ENCODE assay signal across 12 cellular contexts in the genomic region with DNA sequence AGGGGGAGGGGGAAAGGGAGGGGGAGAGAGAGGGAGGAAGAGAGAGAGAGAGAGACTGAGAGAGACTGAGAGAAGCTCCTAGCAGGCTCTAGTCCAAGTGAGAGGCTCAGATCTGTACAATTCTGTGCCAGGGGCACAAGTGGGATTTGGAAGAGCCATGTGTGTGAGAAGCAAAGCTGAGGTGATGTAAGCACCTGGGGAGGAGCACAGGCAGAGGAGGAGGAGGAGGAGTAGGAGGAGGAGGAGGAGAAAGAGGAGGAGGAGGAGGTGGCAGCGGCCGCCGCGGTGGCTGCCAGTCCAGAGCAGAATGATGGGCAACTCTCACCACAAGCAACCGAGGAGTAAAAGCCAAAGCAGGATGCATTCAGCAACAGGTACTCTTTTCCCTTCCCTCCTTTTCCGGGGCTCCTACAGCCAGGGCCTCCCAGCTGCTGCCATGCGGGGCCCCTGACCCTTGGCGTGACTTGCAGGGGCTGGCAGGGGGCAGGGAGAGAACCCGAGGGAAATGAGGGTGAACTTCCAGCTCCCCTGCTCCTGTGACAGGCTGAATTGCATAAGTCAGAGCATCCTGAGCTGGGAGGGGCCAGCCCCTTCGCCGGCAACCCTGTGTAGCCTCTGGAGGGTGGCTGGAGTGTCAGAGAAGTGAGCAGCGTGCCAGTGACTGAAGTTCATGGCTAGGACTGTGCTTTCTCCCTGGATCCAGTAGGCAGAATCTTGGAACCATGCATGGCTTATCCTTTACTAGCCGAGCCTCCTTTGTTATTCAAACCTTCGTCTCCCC.
DNase-seq lines count a peak whose midpoint lies in the region; ATAC-seq and TF ChIP-seq lines count a peak whose summit lies in the region.
"Had no signal": no experiment of that assay in that cellular context is flagged by ENCODE, and none has a peak within 500 bp of the region (broad histone marks: within the 10 kb centered on the region; RNA-seq: fewer than 3 reads in every experiment).

No MANE protein-coding gene starts in this region.

- H3K9me3 ChIP-seq in IMR-90 (ENCODE audit: control insufficient read depth, insufficient read depth, low read length): no peaks in the 10 kb centered on the region

- no peak for TF ChIP-seq RAD21 in IMR-90 (IDR thresholded peaks at IDR 0.05; ENCODE audit: low read length)

- POLR2A ChIA-PET in IMR-90 (lab: Charles Lee; ENCODE audit: unreplicated experiment): no interaction called here

- H3K4me2 ChIP-seq in IMR-90 (ENCODE audit: low read depth, low read length): no peak overlapping the region; the same call in 1 of the 2 replicates

- peaks cover 5% of the 10 kb centered on the region for H3K36me3 Mint-ChIP-seq in nephron (ENCODE audit: low read depth)
- H3K36me3 Mint-ChIP-seq: stimulated activated memory B cell treated with anti-CD40 and anti-IgM and Interleukin-4, amounts not matched to agents 10 μg/mL and 1 μg/mL and 100 μg/mL, for 72 hours had no signal

- dilution Hi-C loops in IMR-90 (cut with HindIII; ENCODE audit: low sequenced_read_pairs, unreplicated experiment): no loop called here

- no peak overlapping the region for H3K14ac ChIP-seq in IMR-90 (replicated peaks; ENCODE audit: low read depth, low read length)

- no peak overlapping the region for H2BK5ac ChIP-seq in IMR-90 (ENCODE audit: low read depth, low read length, poor library complexity, severe bottlenecking)

- no peak overlapping the region for H2BK15ac ChIP-seq in IMR-90 (ENCODE audit: low read depth, low read length)

- no peak overlapping the region for H4K91ac ChIP-seq in IMR-90 (ENCODE audit: insufficient read depth, low read depth, low read length)

- H2AK5ac ChIP-seq in IMR-90 (ENCODE audit: low read depth, low read length): no peak overlapping the region

- H3K27ac Mint-ChIP-seq in nephron: peak overlapping the region; percentile 5 to 34 (median 14)
- H3K27ac Mint-ChIP-seq: dendritic cell treated with granulocyte-macrophage colony-stimulating factor and Interleukin-4, amounts not matched to agents 40 ng/mL and 50 ng/mL, for 4 days; stimulated activated memory B cell treated with anti-CD40 and anti-IgM and Interleukin-4, amounts not matched to agents 10 μg/mL and 1 μg/mL and 100 μg/mL, for 72 hours had no signal

- H3K18ac ChIP-seq in IMR-90 (ENCODE audit: low read depth, low read length): no peak overlapping the region

- no peaks in the 10 kb centered on the region for H3K4me1 ChIP-seq in IMR-90 (ENCODE audit: control insufficient read depth, insufficient read depth, low read length)

- ATAC-seq in IMR-90 (ENCODE audit: low read depth) (peak; percentile 17; the same call in 1 of the 2 replicates), HG03342 (IDR thresholded peaks at IDR 0.05; ENCODE audit: unreplicated experiment) (no peak), HG03196 (IDR thresholded peaks at IDR 0.05; ENCODE audit: unreplicated experiment) (no peak)
- ATAC-seq: stimulated activated memory B cell treated with anti-CD40 and anti-IgM and Interleukin-4, amounts not matched to agents 10 μg/mL and 1 μg/mL and 100 μg/mL, for 72 hours had no signal

- H3K9ac ChIP-seq in IMR-90 (ENCODE audit: low read depth, low read length): no peak overlapping the region

- no TSS peak for BruUV-seq in IMR-90 (replicated peaks; lab: Mats Ljungman, UMichigan)

- no peak for TF ChIP-seq CTCF in IMR-90 (conservative IDR thresholded peaks at IDR 0.05; ENCODE audit: low read depth, low read length)
- TF ChIP-seq CTCF in nephron (IDR thresholded peaks at IDR 0.05; ENCODE audit: unreplicated experiment in 3 of 3): no peak

- no peak overlapping the region for H3K4me3 ChIP-seq in IMR-90 (ENCODE audit: insufficient read depth, low read depth, low read length)

- no peak overlapping the region for H2AK9ac ChIP-seq in IMR-90 (replicated peaks; ENCODE audit: low read depth, low read length, poor library complexity)

- peaks cover 78% of the 10 kb centered on the region for H3K27me3 ChIP-seq in IMR-90 (ENCODE audit: control insufficient read depth, insufficient read depth, low read length)

- H3K4ac ChIP-seq in IMR-90 (ENCODE audit: low read depth, low read length): no peak overlapping the region

- no peak overlapping the region for H4K8ac ChIP-seq in IMR-90 (ENCODE audit: low read depth in 2 of 2, low read length in 2 of 2)

- H3K4me1 Mint-ChIP-seq in nephron: peaks cover 21% of the 10 kb centered on the region

- peaks cover 6% of the 10 kb centered on the region for H3K9me3 Mint-ChIP-seq in nephron
- H3K9me3 Mint-ChIP-seq: dendritic cell treated with granulocyte-macrophage colony-stimulating factor and Interleukin-4, amounts not matched to agents 40 ng/mL and 50 ng/mL, for 4 days; stimulated activated memory B cell treated with anti-CD40 and anti-IgM and Interleukin-4, amounts not matched to agents 10 μg/mL and 1 μg/mL and 100 μg/mL, for 72 hours had no signal

- H3K27me3 Mint-ChIP-seq in nephron (ENCODE audit: low read depth): peaks cover 3% of the 10 kb centered on the region

- H3K36me3 ChIP-seq in IMR-90 (ENCODE audit: control insufficient read depth, insufficient read depth, low read length): no peaks in the 10 kb centered on the region

- in situ Hi-C loops in IMR-90 (cut with MboI; ENCODE audit: low sequenced_read_pairs): no loop called here

- TF ChIP-seq POLR2A in IMR-90 (IDR thresholded peaks at IDR 0.05; ENCODE audit: low read depth, low read length): no peak

- H3K27ac ChIP-seq in IMR-90 (ENCODE audit: insufficient read depth, low read length): no peak overlapping the region

- no peaks in the 10 kb centered on the region; the same call in 1 of the 2 replicates for H3K9me1 ChIP-seq in IMR-90 (ENCODE audit: insufficient read depth, low read length)

- no peaks in the 10 kb centered on the region for H3K79me1 ChIP-seq in IMR-90 (ENCODE audit: low read depth in 1 of 2, low read length in 2 of 2)

- no peak overlapping the region for H4K5ac ChIP-seq in IMR-90 (ENCODE audit: low read depth, low read length)

- 85% methylated on average over 2 of the region's 14 CpGs; no CpG with 5 or more reads in 1 of the 2 experiments for WGBS in IMR-90 (ENCODE audit: extremely low coverage in 2 of 2, insufficient read length in 1 of 2), 2 experiments

- H2BK120ac ChIP-seq in IMR-90 (ENCODE audit: low read depth, low read length): no peak overlapping the region

- H2BK20ac ChIP-seq in IMR-90 (ENCODE audit: low read depth, low read length): no peak overlapping the region

- peak overlapping the region; percentile 45 to 72 (median 51) for H3K4me3 Mint-ChIP-seq in nephron
- H3K4me3 Mint-ChIP-seq: dendritic cell treated with granulocyte-macrophage colony-stimulating factor and Interleukin-4, amounts not matched to agents 40 ng/mL and 50 ng/mL, for 4 days; stimulated activated memory B cell treated with anti-CD40 and anti-IgM and Interleukin-4, amounts not matched to agents 10 μg/mL and 1 μg/mL and 100 μg/mL, for 72 hours had no signal

- intact Hi-C loops in IMR-90 (cut with micrococcal nuclease): no loop called here

- H4K20me1 ChIP-seq in IMR-90 (ENCODE audit: insufficient read depth, low read length): no peaks in the 10 kb centered on the region

- CTCF ChIA-PET in IMR-90 (lab: Yijun Ruan, JAX): no interaction called here

- no peak overlapping the region for H3K56ac ChIP-seq in IMR-90 (ENCODE audit: extremely low read depth, insufficient read depth, low read length)

- H3K23ac ChIP-seq in IMR-90 (ENCODE audit: low read depth, low read length): no peak overlapping the region

- peak overlapping the region; percentile 27 for H2AFZ ChIP-seq in IMR-90 (replicated peaks; ENCODE audit: low read length, poor library complexity)

- DNase-seq in AML-193 (lab: John Stamatoyannopoulos, UW) (peak; percentile 21 to 39), IMR-90 (no peak), cerebellum (ENCODE audit: low spot score) (peak; percentile 27), retina (no peak), GOT3 (lab: John Stamatoyannopoulos, UW) (no peak)
- DNase-seq: MM.1S; stimulated activated CD4-positive, alpha-beta T cell treated with anti-CD3 and anti-CD28 coated beads, Interleukin-1b, Interleukin-23, amount 100 ng/mL, for 48 hours had no signal

TF ChIP-seq in IMR-90, 13 proteins besides CTCF, POLR2A, EP300 and RAD21:
- TF ChIP-seq FOS (IDR thresholded peaks at IDR 0.05; ENCODE audit: low read depth, low read length) (no peak), MAZ (IDR thresholded peaks at IDR 0.05; ENCODE audit: borderline replicate concordance, low read depth, low read length) (no peak), RFX5 (IDR thresholded peaks at IDR 0.05; ENCODE audit: low read depth, low read length) (no peak), BHLHE40 (IDR thresholded peaks at IDR 0.05; ENCODE audit: low read depth, low read length) (no peak), CEBPB (IDR thresholded peaks at IDR 0.05; ENCODE audit: low read depth, low read length) (no peak), CHD1 (IDR thresholded peaks at IDR 0.05; ENCODE audit: low read depth, low read length) (no peak), MAFK (IDR thresholded peaks at IDR 0.05; ENCODE audit: low read depth, low read length) (no peak), MXI1 (IDR thresholded peaks at IDR 0.05; ENCODE audit: borderline replicate concordance, low read depth, low read length) (no peak), NFE2L2 (IDR thresholded peaks at IDR 0.05; ENCODE audit: low read depth, low read length) (no peak), SMC3 (IDR thresholded peaks at IDR 0.05; ENCODE audit: low read depth, low read length) (no peak), RCOR1 (IDR thresholded peaks at IDR 0.05; ENCODE audit: insufficient replicate concordance, low read length) (no peak)
- TF ChIP-seq, protein P1, sequence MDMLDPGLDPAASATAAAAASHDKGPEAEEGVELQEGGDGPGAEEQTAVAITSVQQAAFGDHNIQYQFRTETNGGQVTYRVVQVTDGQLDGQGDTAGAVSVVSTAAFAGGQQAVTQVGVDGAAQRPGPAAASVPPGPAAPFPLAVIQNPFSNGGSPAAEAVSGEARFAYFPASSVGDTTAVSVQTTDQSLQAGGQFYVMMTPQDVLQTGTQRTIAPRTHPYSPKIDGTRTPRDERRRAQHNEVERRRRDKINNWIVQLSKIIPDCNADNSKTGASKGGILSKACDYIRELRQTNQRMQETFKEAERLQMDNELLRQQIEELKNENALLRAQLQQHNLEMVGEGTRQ (IDR thresholded peaks at IDR 0.05; ENCODE audit: low read depth, low read length): no peak
- TF ChIP-seq, protein P2, sequence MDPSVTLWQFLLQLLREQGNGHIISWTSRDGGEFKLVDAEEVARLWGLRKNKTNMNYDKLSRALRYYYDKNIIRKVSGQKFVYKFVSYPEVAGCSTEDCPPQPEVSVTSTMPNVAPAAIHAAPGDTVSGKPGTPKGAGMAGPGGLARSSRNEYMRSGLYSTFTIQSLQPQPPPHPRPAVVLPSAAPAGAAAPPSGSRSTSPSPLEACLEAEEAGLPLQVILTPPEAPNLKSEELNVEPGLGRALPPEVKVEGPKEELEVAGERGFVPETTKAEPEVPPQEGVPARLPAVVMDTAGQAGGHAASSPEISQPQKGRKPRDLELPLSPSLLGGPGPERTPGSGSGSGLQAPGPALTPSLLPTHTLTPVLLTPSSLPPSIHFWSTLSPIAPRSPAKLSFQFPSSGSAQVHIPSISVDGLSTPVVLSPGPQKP (IDR thresholded peaks at IDR 0.05; ENCODE audit: borderline replicate concordance, low read depth, low read length): no peak

Comparison
In these comparisons a context has a peak if more than half of its experiments do, and no peak if none do; other contexts are left out.
1. DNase-seq: peak in AML-193 (2 of 2) and cerebellum (single experiment); none in IMR-90 (single experiment), retina (single experiment) and GOT3 (single experiment).